In the genomic region with DNA sequence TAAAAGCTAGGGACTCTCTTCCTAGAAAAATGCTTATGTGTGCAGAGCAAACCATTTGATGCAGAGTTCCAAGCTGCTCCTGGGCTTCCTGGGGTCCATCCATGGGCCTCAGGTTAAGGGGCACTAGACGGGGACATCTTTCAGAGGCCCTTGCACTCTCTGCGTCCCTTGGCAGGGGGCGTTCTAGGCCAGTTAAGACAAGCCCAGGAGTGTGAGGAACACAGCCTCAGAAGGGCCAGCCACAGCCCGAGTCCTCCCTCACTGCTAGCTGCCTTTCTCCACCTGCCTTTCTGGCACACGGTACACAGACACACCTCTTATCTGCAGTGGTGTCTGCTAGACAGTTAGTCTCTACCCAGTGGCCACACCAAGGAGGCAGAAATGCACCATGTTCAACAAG, we compare ENCODE assay signal across 1 cellular context.
TF ChIP-seq lines count a peak whose summit lies in the region.

No MANE protein-coding gene starts in this region.

TF ChIP-seq in GM12878, 131 proteins besides CTCF, POLR2A, EP300 and RAD21:
- 0 out of 2 replicates have a peak, but pooled peaks have one; percentile 13 for TF ChIP-seq EED (IDR thresholded peaks at IDR 0.05; ENCODE audit: low read depth)
- TF ChIP-seq BRCA1 (IDR thresholded peaks at IDR 0.05; ENCODE audit: low read depth, low read length) = no peak
- peak; percentile 40; the same call in 1 of the 2 replicates for TF ChIP-seq SMC3 (IDR thresholded peaks at IDR 0.05; ENCODE audit: borderline replicate concordance, low read length)
- no peak for TF ChIP-seq TARDBP (IDR thresholded peaks at IDR 0.05; ENCODE audit: borderline replicate concordance)
- TF ChIP-seq, protein P1, sequence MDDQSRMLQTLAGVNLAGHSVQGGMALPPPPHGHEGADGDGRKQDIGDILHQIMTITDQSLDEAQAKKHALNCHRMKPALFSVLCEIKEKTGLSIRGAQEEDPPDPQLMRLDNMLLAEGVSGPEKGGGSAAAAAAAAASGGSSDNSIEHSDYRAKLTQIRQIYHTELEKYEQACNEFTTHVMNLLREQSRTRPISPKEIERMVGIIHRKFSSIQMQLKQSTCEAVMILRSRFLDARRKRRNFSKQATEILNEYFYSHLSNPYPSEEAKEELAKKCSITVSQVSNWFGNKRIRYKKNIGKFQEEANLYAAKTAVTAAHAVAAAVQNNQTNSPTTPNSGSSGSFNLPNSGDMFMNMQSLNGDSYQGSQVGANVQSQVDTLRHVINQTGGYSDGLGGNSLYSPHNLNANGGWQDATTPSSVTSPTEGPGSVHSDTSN (IDR thresholded peaks at IDR 0.05; ENCODE audit: insufficient replicate concordance, low read depth, low read length) = no peak
- no peak for TF ChIP-seq MEF2B (IDR thresholded peaks at IDR 0.05; ENCODE audit: partially characterized antibody, poor library complexity, severe bottlenecking)
- no peak for TF ChIP-seq ZNF24 (IDR thresholded peaks at IDR 0.05)
- no peak for TF ChIP-seq FOS (IDR thresholded peaks at IDR 0.05; ENCODE audit: borderline replicate concordance, extremely low read depth, insufficient read length)
- no peak for TF ChIP-seq KAT2A (conservative IDR thresholded peaks at IDR 0.05; ENCODE audit: control insufficient read depth, low read depth, low read length)
- TF ChIP-seq TAF1 (IDR thresholded peaks at IDR 0.05; ENCODE audit: borderline replicate concordance, low read depth, low read length) = no peak
